In the genomic region with DNA sequence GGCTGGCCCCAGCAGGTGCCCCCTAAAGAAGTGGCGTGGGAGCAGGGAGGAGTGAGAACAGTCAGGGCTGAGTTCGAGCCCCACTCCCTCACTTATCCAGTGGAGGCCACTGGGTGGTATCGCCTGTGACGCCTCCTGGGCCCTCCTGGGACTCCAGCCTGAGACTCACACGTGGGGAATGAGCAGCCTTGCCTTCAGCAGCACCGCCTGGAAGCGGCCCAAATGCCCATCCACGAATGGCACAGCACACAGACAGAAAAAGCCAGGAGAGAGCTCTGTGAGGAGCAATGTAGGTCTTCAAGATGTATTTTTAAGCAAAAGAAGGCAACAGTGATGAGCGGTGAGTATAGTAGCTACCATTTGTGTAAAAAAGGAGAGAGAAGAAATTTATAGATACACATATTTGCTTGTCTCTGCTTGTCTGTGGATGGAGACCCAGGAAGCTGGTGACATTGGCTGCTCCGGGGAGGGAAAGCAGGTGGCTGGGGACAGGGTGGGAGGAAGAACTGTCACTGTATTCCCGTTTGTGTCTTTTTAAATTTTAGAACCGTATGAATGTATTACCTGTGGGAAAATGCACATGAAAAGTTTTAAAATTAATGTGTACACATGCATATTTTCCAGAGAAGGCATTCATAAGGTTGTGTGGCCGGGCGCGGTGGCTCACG, we compare ENCODE assay signal across 28 cellular contexts. TPM values are rescaled to one million over a fixed set of nuclear protein-coding genes. Genes with fewer than 3 reads are reported as not detected.
"Had no signal": no experiment of that assay in that cellular context is flagged by ENCODE, and none has a peak within 500 bp of the region (broad histone marks: within the 10 kb centered on the region; RNA-seq: fewer than 3 reads in every experiment).

No MANE protein-coding gene starts in this region.

- H3K9me3 Mint-ChIP-seq: activated CD4-positive, alpha-beta memory T cell treated with anti-CD3 and anti-CD28 coated beads, Interleukin-2, amount 10 ng/mL, durations not matched to agents 7 days and 5 days; activated naive CD4-positive, alpha-beta T cell treated with anti-CD3 and anti-CD28 coated beads for 36 hours; activated T-helper 17 cell treated with anti-CD3 and anti-CD28 coated beads, Interleukin-2, amount 50 U/mL, for 72 hours; IgD-negative memory B cell had no signal

- H3K36me3 ChIP-seq: WERI-Rb-1 had no signal

- ATAC-seq: activated CD4-positive, alpha-beta T cell treated with anti-CD3 and anti-CD28 coated beads for 36 hours; activated T-helper 17 cell treated with anti-CD3 and anti-CD28 coated beads, Interleukin-2, amount 50 U/mL, for 72 hours had no signal

- H3K4me3 ChIP-seq: SK-N-MC had no signal

- H3K36me3 Mint-ChIP-seq: activated naive CD8-positive, alpha-beta T cell had no signal

- H3K27ac ChIP-seq: SK-N-MC, WERI-Rb-1 had no signal

- H3K4me3 Mint-ChIP-seq: activated CD4-positive, alpha-beta memory T cell treated with anti-CD3 and anti-CD28 coated beads, Interleukin-2, amount 10 ng/mL, durations not matched to agents 7 days and 5 days; activated CD4-positive, alpha-beta T cell treated with anti-CD3 and anti-CD28 coated beads for 36 hours; activated naive CD4-positive, alpha-beta T cell treated with anti-CD3 and anti-CD28 coated beads for 36 hours; activated naive CD8-positive, alpha-beta T cell; activated T-helper 17 cell treated with anti-CD3 and anti-CD28 coated beads, Interleukin-2, amount 50 U/mL, for 72 hours; IgD-negative memory B cell had no signal

- H3K27ac Mint-ChIP-seq: activated CD4-positive, alpha-beta memory T cell treated with anti-CD3 and anti-CD28 coated beads, Interleukin-2, amount 10 ng/mL, durations not matched to agents 7 days and 5 days; activated CD4-positive, alpha-beta T cell treated with anti-CD3 and anti-CD28 coated beads for 36 hours; activated naive CD4-positive, alpha-beta T cell treated with anti-CD3 and anti-CD28 coated beads for 36 hours; activated naive CD8-positive, alpha-beta T cell; activated T-helper 17 cell treated with anti-CD3 and anti-CD28 coated beads, Interleukin-2, amount 50 U/mL, for 72 hours; IgD-negative memory B cell had no signal

- DNase-seq: activated CD4-positive, alpha-beta memory T cell treated with anti-CD3 and anti-CD28 coated beads, Interleukin-2, amount 10 ng/mL, durations not matched to agents 7 days and 5 days; activated CD4-positive, alpha-beta T cell treated with anti-CD3 and anti-CD28 coated beads for 36 hours; activated CD4-positive, alpha-beta T cell treated with anti-CD3 and anti-CD28 coated beads, Interleukin-2, amount 50 U/mL, for 1 hour; activated gamma-delta T cell; activated naive CD4-positive, alpha-beta T cell treated with anti-CD3 and anti-CD28 coated beads for 36 hours; activated T-cell treated with anti-CD3 and anti-CD28 coated beads for 4 hours; activated T-cell treated with anti-CD3 and anti-CD28 coated beads, Interleukin-2, amount 50 U/mL, for 48 hours; KG1; NCI-H1048; NCI-H146; NCI-H187 treated with DMSO at 0.1 percent for 48 hours; NCI-H2081 treated with DMSO at 0.1 percent for 48 hours; NCI-H2171 treated with DMSO at 0.1 percent for 48 hours; NCI-H226; NCI-H510A; NCI-H526 treated with DMSO at 0.1 percent for 48 hours; NCI-H82; NK-92 treated with Interleukin-12 subunit alpha and Interleukin-12 subunit beta, amount 100 ng/mL, for 24 hours; OCI-M1; T-helper 1 cell; WERI-Rb-1 had no signal

- H3K4me1 Mint-ChIP-seq: activated CD4-positive, alpha-beta memory T cell treated with anti-CD3 and anti-CD28 coated beads, Interleukin-2, amount 10 ng/mL, durations not matched to agents 7 days and 5 days; activated CD4-positive, alpha-beta T cell treated with anti-CD3 and anti-CD28 coated beads for 36 hours; activated T-helper 17 cell treated with anti-CD3 and anti-CD28 coated beads, Interleukin-2, amount 50 U/mL, for 72 hours had no signal

RNA-seq across cellular contexts. Expression of gene KCNJ4, which starts 13.2 kb away (rescaled TPM):
- total RNA-seq: activated CD4-positive, alpha-beta memory T cell treated with anti-CD3 and anti-CD28 coated beads, Interleukin-2, amount 10 ng/mL, durations not matched to agents 7 days and 5 days; activated CD4-positive, alpha-beta T cell treated with anti-CD3 and anti-CD28 coated beads for 36 hours; activated CD8-positive, alpha-beta memory T cell treated with anti-CD3 and anti-CD28 coated beads for 36 hours; activated naive CD4-positive, alpha-beta T cell treated with anti-CD3 and anti-CD28 coated beads for 36 hours; activated T-helper 17 cell treated with anti-CD3 and anti-CD28 coated beads, Interleukin-2, amount 50 U/mL, for 72 hours; LHCN-M2; T-helper 2 cell treated with Interferon-gamma antibody and Interleukin-4, amounts not matched to agents 100 ng/mL and 5 ng/mL, for 36 hours had no signal
- polyA plus RNA-seq: IgD-negative memory B cell had no signal
